ENCODE assay signal across 8 cellular contexts in genomic region chr1:76154213-76154956, GRCh38.
DNase-seq lines count a peak whose midpoint lies in the region; ATAC-seq, FAIRE-seq and TF ChIP-seq lines count a peak whose summit lies in the region.

No MANE protein-coding gene starts in this region.

- no peak for TF ChIP-seq POLR2A in erythroblast (IDR thresholded peaks at IDR 0.05; ENCODE audit: low read length)

- peak overlapping the region; percentile 7 to 61 for H3K4me3 ChIP-seq in muscle layer of colon (ENCODE audit: low read depth in 1 of 2, low read length in 2 of 2)

- peaks cover 7% of the 10 kb centered on the region for H3K4me1 ChIP-seq in muscle layer of colon (ENCODE audit: insufficient read depth, low read length)

- TF ChIP-seq CTCF in D721Med (IDR thresholded peaks at IDR 0.05; ENCODE audit: insufficient read depth, missing control alignments), result peak; percentile 91

- no peaks in the 10 kb centered on the region for H3K27me3 ChIP-seq in muscle layer of colon (ENCODE audit: control insufficient read depth in 1 of 2, insufficient read depth in 2 of 2, low read length in 2 of 2)

- FAIRE-seq in D721Med (lab: Jason Lieb, UNC) (peak; percentile 77), HTR-8/SVneo (lab: Jason Lieb, UNC) (no peak)

- no peaks in the 10 kb centered on the region for H3K36me3 ChIP-seq in muscle layer of colon (ENCODE audit: insufficient read depth, low read length)

- peak; percentile 25 for DNase-seq in D721Med (ENCODE audit: insufficient read length, low spot score)
- peak; percentile 29 for DNase-seq in HTR-8/SVneo (ENCODE audit: insufficient read length, low spot score)
- peak; percentile 80 for DNase-seq in NOMO-1 treated with DMSO at 0.1 percent for 48 hours (lab: John Stamatoyannopoulos, UW; ENCODE audit: unreplicated experiment)
- peak; percentile 92 for DNase-seq in activated CD8-positive, alpha-beta memory T cell treated with anti-CD3 and anti-CD28 coated beads, Interleukin-2, amount 50 U/mL, for 48 hours
- peak; percentile 71 to 78 for DNase-seq in erythroblast (lab: John Stamatoyannopoulos, UW)
- DNase-seq in stimulated activated CD8-positive, alpha-beta memory T cell treated with anti-CD3 and anti-CD28 coated beads, Interleukin-4, amount 100 ng/mL, for 48 hours, result peak; percentile 88

- peak; percentile 93 for ATAC-seq in GM21423 (IDR thresholded peaks at IDR 0.05; ENCODE audit: unreplicated experiment)

- peak overlapping the region; percentile 53 for H3K9ac ChIP-seq in muscle layer of colon (ENCODE audit: low read length)

- H3K9me3 ChIP-seq in muscle layer of colon (ENCODE audit: low read length), result no peaks in the 10 kb centered on the region

- no peak overlapping the region for H3K27ac ChIP-seq in muscle layer of colon (ENCODE audit: low read depth, low read length)

Comparison
In these comparisons a context has a peak if more than half of its experiments do, and no peak if none do; other contexts are left out.
1. DNase-seq: peak in every context shown above with its lines; median percentile 92 in activated CD8-positive, alpha-beta memory T cell treated with anti-CD3 and anti-CD28 coated beads, Interleukin-2, amount 50 U/mL, for 48 hours; 88 in stimulated activated CD8-positive, alpha-beta memory T cell treated with anti-CD3 and anti-CD28 coated beads, Interleukin-4, amount 100 ng/mL, for 48 hours; 80 in NOMO-1 treated with DMSO at 0.1 percent for 48 hours; 74 in erythroblast; 29 in HTR-8/SVneo; 25 in D721Med.